22 cellular contexts compared by ENCODE assay signal in genomic region chr15:37075777-37076176, GRCh38. TPM values are rescaled to one million over a fixed set of nuclear protein-coding genes. Genes with fewer than 3 reads are reported as not detected.
"Had no signal": no experiment of that assay in that cellular context is flagged by ENCODE, and none has a peak within 500 bp of the region (broad histone marks: within the 10 kb centered on the region; RNA-seq: fewer than 3 reads in every experiment).

No MANE protein-coding gene starts in this region.

- H3K4me1 Mint-ChIP-seq: naive thymus-derived CD4-positive, alpha-beta T cell; stimulated activated naive B cell treated with anti-CD40 and anti-IgM and Interleukin-4, amounts not matched to agents 10 μg/mL and 1 μg/mL and 100 μg/mL, for 72 hours; stimulated activated naive CD8-positive, alpha-beta T cell treated with anti-CD3 and anti-CD28 coated beads, Interleukin-15, amount 100 ng/mL, for 72 hours had no signal

- H3K4me3 Mint-ChIP-seq: dendritic cell treated with granulocyte-macrophage colony-stimulating factor and Interleukin-4, amounts not matched to agents 40 ng/mL and 50 ng/mL, for 4 days; endodermal cell; naive thymus-derived CD4-positive, alpha-beta T cell; nephron progenitor cell; stimulated activated naive B cell treated with anti-CD40 and anti-IgM and Interleukin-4, amounts not matched to agents 10 μg/mL and 1 μg/mL and 100 μg/mL, for 72 hours; stimulated activated naive CD8-positive, alpha-beta T cell treated with anti-CD3 and anti-CD28 coated beads, Interleukin-15, amount 100 ng/mL, for 72 hours had no signal

- DNase-seq: endodermal cell; erythroblast; foreskin keratinocyte; head of caudate nucleus; kidney; left cardiac atrium; left ventricle myocardium inferior; naive thymus-derived CD4-positive, alpha-beta T cell; nephron progenitor cell; posterior cingulate gyrus; stimulated activated CD4-positive, alpha-beta T cell treated with anti-CD3 and anti-CD28 coated beads, Interleukin-2, amount 100 ng/mL, for 24 hours; stimulated activated CD4-positive, alpha-beta T cell treated with anti-CD3 and anti-CD28 coated beads, Interleukin-4, amount 100 ng/mL, for 4 hours; stimulated activated naive B cell treated with anti-CD40 and anti-IgM and Interleukin-4, amounts not matched to agents 10 μg/mL and 1 μg/mL and 100 μg/mL, for 72 hours; stimulated activated naive CD8-positive, alpha-beta T cell treated with anti-CD3 and anti-CD28 coated beads, Interleukin-15, amount 100 ng/mL, for 72 hours; testis; upper lobe of right lung had no signal

- H3K27ac ChIP-seq: foreskin keratinocyte, hepatocyte, left ventricle myocardium inferior, neutrophil, testis, tibial nerve, upper lobe of right lung had no signal

- H3K9me3 Mint-ChIP-seq: dendritic cell treated with granulocyte-macrophage colony-stimulating factor and Interleukin-4, amounts not matched to agents 40 ng/mL and 50 ng/mL, for 4 days; endodermal cell; nephron progenitor cell; stimulated activated naive B cell treated with anti-CD40 and anti-IgM and Interleukin-4, amounts not matched to agents 10 μg/mL and 1 μg/mL and 100 μg/mL, for 72 hours had no signal

- H3K4me1 ChIP-seq: foreskin keratinocyte, upper lobe of right lung had no signal

- H3K27me3 ChIP-seq: foreskin keratinocyte, hepatocyte, testis, upper lobe of right lung had no signal

- H3K36me3 Mint-ChIP-seq: naive thymus-derived CD4-positive, alpha-beta T cell; stimulated activated naive B cell treated with anti-CD40 and anti-IgM and Interleukin-4, amounts not matched to agents 10 μg/mL and 1 μg/mL and 100 μg/mL, for 72 hours had no signal

- H3K36me3 ChIP-seq: neutrophil, tibial nerve, upper lobe of right lung had no signal

- H3K27me3 Mint-ChIP-seq: dendritic cell treated with granulocyte-macrophage colony-stimulating factor and Interleukin-4, amounts not matched to agents 40 ng/mL and 50 ng/mL, for 4 days had no signal

- H3K27ac Mint-ChIP-seq: dendritic cell treated with granulocyte-macrophage colony-stimulating factor and Interleukin-4, amounts not matched to agents 40 ng/mL and 50 ng/mL, for 4 days; endodermal cell; naive thymus-derived CD4-positive, alpha-beta T cell; nephron progenitor cell; stimulated activated naive B cell treated with anti-CD40 and anti-IgM and Interleukin-4, amounts not matched to agents 10 μg/mL and 1 μg/mL and 100 μg/mL, for 72 hours; stimulated activated naive CD8-positive, alpha-beta T cell treated with anti-CD3 and anti-CD28 coated beads, Interleukin-15, amount 100 ng/mL, for 72 hours had no signal

- ATAC-seq: foreskin keratinocyte; naive thymus-derived CD4-positive, alpha-beta T cell; sciatic nerve; stimulated activated naive B cell treated with anti-CD40 and anti-IgM and Interleukin-4, amounts not matched to agents 10 μg/mL and 1 μg/mL and 100 μg/mL, for 72 hours; stimulated activated naive CD8-positive, alpha-beta T cell treated with anti-CD3 and anti-CD28 coated beads, Interleukin-15, amount 100 ng/mL, for 72 hours; upper lobe of right lung had no signal

- H3K4me3 ChIP-seq: hepatocyte, left ventricle myocardium inferior, lung, testis, tibial nerve, upper lobe of right lung had no signal

- H3K9me3 ChIP-seq: left ventricle myocardium inferior, neutrophil, testis, tibial nerve, upper lobe of right lung had no signal

RNA-seq across cellular contexts. Expression of gene MEIS2, which starts 24.6 kb away (rescaled TPM):
- polyA plus RNA-seq: naive thymus-derived CD4-positive, alpha-beta T cell had no signal
